ENCODE assay signal across 9 cellular contexts in genomic region chr15:90035835-90036220, GRCh38. TPM values are rescaled to one million over a fixed set of nuclear protein-coding genes. Genes with fewer than 3 reads are reported as not detected.
DNase-seq lines count a peak whose midpoint lies in the region; ATAC-seq and TF ChIP-seq lines count a peak whose summit lies in the region.
"Had no signal": no experiment of that assay in that cellular context is flagged by ENCODE, and none has a peak within 500 bp of the region (broad histone marks: within the 10 kb centered on the region; RNA-seq: fewer than 3 reads in every experiment).

No MANE protein-coding gene starts in this region.

- no peaks in the 10 kb centered on the region for H3K36me3 Mint-ChIP-seq in natural killer cell

- H3K9ac ChIP-seq in colonic mucosa (ENCODE audit: low read depth in 2 of 2, low read length in 2 of 2): peak overlapping the region in 1 of 2 donors; percentile 88

- TF ChIP-seq CTCF in colonic mucosa (IDR thresholded peaks at IDR 0.05) (no peak), natural killer cell (IDR thresholded peaks at IDR 0.05) (no peak)

- H3K9me3 ChIP-seq in colonic mucosa: no peaks in the 10 kb centered on the region

- H3K27me3 Mint-ChIP-seq in natural killer cell (ENCODE audit: low read depth in 2 of 2): no peaks in the 10 kb centered on the region

- peak overlapping the region; percentile 90 for H3K27ac ChIP-seq in colonic mucosa

- H3K9me3 Mint-ChIP-seq in natural killer cell: no peaks in the 10 kb centered on the region

- H3K4me1 Mint-ChIP-seq in natural killer cell: peaks cover 83 to 91% of the 10 kb centered on the region in 2 donors

- H3K4me3 ChIP-seq in colonic mucosa: no peak overlapping the region

- DNase-seq in AML-193 (lab: John Stamatoyannopoulos, UW): peak; percentile 53 to 75
- DNase-seq in MV-4-11 (lab: John Stamatoyannopoulos, UW): peak; percentile 57
- DNase-seq in colonic mucosa: no peak
- no peak for DNase-seq in natural killer cell
- no peak for DNase-seq in erythroblast (lab: John Stamatoyannopoulos, UW)
- no peak for DNase-seq in NCI-H2196 treated with DMSO at 0.1 percent for 48 hours (lab: John Stamatoyannopoulos, UW; ENCODE audit: unreplicated experiment)
- no peak for DNase-seq in OCI-M1 (lab: John Stamatoyannopoulos, UW)
- DNase-seq: DMS79 treated with DMSO at 0.1 percent for 48 hours had no signal

- H3K4me1 ChIP-seq in colonic mucosa: peaks cover 33% of the 10 kb centered on the region

- intact Hi-C loops in colonic mucosa (cut with DNase I): no loop called here
- intact Hi-C loops in natural killer cell (cut with micrococcal nuclease): loop anchor here (2.0 to 10.0 kb wide), 4 partner anchors 21 to 369 kb away; partner anchors contain the start of genes CIB1 and GDPGP1

- no peaks in the 10 kb centered on the region for H3K36me3 ChIP-seq in colonic mucosa

- H3K4me3 Mint-ChIP-seq in natural killer cell: peak overlapping the region; percentile 78

- H3K27ac Mint-ChIP-seq in natural killer cell: peak overlapping the region; percentile 88 to 92

- ATAC-seq in natural killer cell (no peak), GM21576 (IDR thresholded peaks at IDR 0.05; ENCODE audit: unreplicated experiment) (no peak)

- no peak for TF ChIP-seq POLR2A in erythroblast (IDR thresholded peaks at IDR 0.05; ENCODE audit: low read length)

- no peaks in the 10 kb centered on the region for H3K27me3 ChIP-seq in colonic mucosa

RNA-seq across cellular contexts. Expression of gene ZNF710, which starts 34.7 kb away (rescaled TPM):
- 10 to 100 TPM; 35.0 to 43.7 TPM for total RNA-seq in colonic mucosa
- 10 to 100 TPM; 26.5 to 43.1 (median 26.6) TPM for total RNA-seq in natural killer cell

Comparison
In these comparisons a context has a peak if more than half of its experiments do, and no peak if none do; other contexts are left out.
1. DNase-seq: peak in AML-193 (2 of 2) and MV-4-11 (single experiment); none in colonic mucosa (single experiment), natural killer cell (single experiment), erythroblast (0 of 2), NCI-H2196 treated with DMSO at 0.1 percent for 48 hours (single experiment) and OCI-M1 (single experiment).